8 cellular contexts compared by ENCODE assay signal in the genomic region with DNA sequence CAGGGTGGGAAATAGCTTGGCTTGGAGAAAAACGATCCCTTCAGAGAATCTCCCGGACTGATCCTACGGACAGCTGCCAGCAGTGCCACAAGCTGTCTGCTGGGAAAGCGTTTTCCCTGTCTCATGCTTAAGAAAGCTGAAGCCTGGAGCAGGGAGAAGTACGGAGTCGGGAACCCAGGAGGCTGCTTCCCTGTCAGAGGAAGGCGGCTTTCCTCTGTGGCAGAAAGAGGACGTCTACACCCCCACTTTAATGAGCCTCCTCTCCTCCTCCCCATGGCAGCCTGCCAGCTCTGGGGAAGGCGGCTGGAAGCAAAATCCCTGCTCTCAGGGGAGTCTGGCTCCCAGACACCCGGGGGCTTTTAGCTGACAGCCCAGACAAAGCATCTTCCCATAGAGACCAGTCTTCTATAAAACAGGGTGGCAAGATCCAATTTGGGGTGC. TPM values are rescaled to one million over a fixed set of nuclear protein-coding genes. Genes with fewer than 3 reads are reported as not detected.
DNase-seq lines count a peak whose midpoint lies in the region; ATAC-seq, FAIRE-seq and TF ChIP-seq lines count a peak whose summit lies in the region.

No MANE protein-coding gene starts in this region.

- H3K9ac ChIP-seq in astrocyte (ENCODE audit: low read length) (no peak overlapping the region), neural cell (ENCODE audit: low read length) (peak overlapping the region; percentile 34)

- H3K9me2 ChIP-seq in neural cell (ENCODE audit: insufficient read depth, low read length): no peaks in the 10 kb centered on the region

- no peak overlapping the region for H3K4me3 ChIP-seq in astrocyte (ENCODE audit: insufficient read depth, low read depth, low read length)
- peak overlapping the region; percentile 51 for H3K4me3 ChIP-seq in neural cell (ENCODE audit: low read length)

- H3K4me3 Mint-ChIP-seq in astrocyte (ENCODE audit: unreplicated experiment): no peak overlapping the region
- H3K4me3 Mint-ChIP-seq in HFFc6: no peak overlapping the region

- H3K36me3 Mint-ChIP-seq in astrocyte (ENCODE audit: low read depth, unreplicated experiment) (no peaks in the 10 kb centered on the region), HFFc6 (ENCODE audit: low read depth) (no peaks in the 10 kb centered on the region)

- H3K27me3 ChIP-seq in astrocyte (ENCODE audit: insufficient read depth, low read length) (no peaks in the 10 kb centered on the region), neural cell (ENCODE audit: insufficient read depth, low read depth, low read length) (no peaks in the 10 kb centered on the region)

- no peak for TF ChIP-seq RAD21 in neural cell (conservative IDR thresholded peaks at IDR 0.05)

- peaks cover 8% of the 10 kb centered on the region for H3K27me3 Mint-ChIP-seq in astrocyte (ENCODE audit: low read depth, unreplicated experiment)
- peaks cover 60% of the 10 kb centered on the region for H3K27me3 Mint-ChIP-seq in HFFc6 (ENCODE audit: insufficient read depth)

- ATAC-seq in HG02938 (IDR thresholded peaks at IDR 0.05; ENCODE audit: unreplicated experiment): no peak

- no peak for TF ChIP-seq EP300 in neural cell (conservative IDR thresholded peaks at IDR 0.05; ENCODE audit: poor library complexity, severe bottlenecking)

- no peak overlapping the region for H3K27ac Mint-ChIP-seq in astrocyte (ENCODE audit: unreplicated experiment)
- no peak overlapping the region for H3K27ac Mint-ChIP-seq in HFFc6

- H3K9me3 Mint-ChIP-seq in astrocyte (ENCODE audit: unreplicated experiment) (no peaks in the 10 kb centered on the region), HFFc6 (no peaks in the 10 kb centered on the region)

- H4K20me1 ChIP-seq in astrocyte (ENCODE audit: insufficient read depth, low read length): peaks cover 21% of the 10 kb centered on the region
- H4K20me1 ChIP-seq in neural cell (ENCODE audit: insufficient read depth): peaks cover 87% of the 10 kb centered on the region

- no peaks in the 10 kb centered on the region for H3K79me2 ChIP-seq in astrocyte (ENCODE audit: insufficient read depth, low read length)
- H3K79me2 ChIP-seq in neural cell (replicated peaks; ENCODE audit: insufficient read depth, low read length): peaks cover 96% of the 10 kb centered on the region

- peaks cover 29% of the 10 kb centered on the region for H3K4me1 ChIP-seq in astrocyte (ENCODE audit: insufficient read depth, low read length)

- no peaks in the 10 kb centered on the region for H3K9me3 ChIP-seq in astrocyte (ENCODE audit: insufficient read depth, low read depth, low read length)
- no peaks in the 10 kb centered on the region for H3K9me3 ChIP-seq in neural cell (ENCODE audit: low read length)

- FAIRE-seq in astrocyte (lab: Jason Lieb, UNC): no peak

- TF ChIP-seq CTCF in astrocyte (IDR thresholded peaks at IDR 0.05; ENCODE audit: insufficient read depth, low read depth, low read length) (no peak), neural cell (IDR thresholded peaks at IDR 0.05; ENCODE audit: poor library complexity, severe bottlenecking) (no peak), HFFc6 (IDR thresholded peaks at IDR 0.05) (no peak), GM10266 (IDR thresholded peaks at IDR 0.05; ENCODE audit: control insufficient read depth, insufficient read depth, low read depth, missing control alignments) (no peak)

- H3K27ac ChIP-seq in astrocyte (ENCODE audit: low read depth, low read length): no peak overlapping the region
- no peak overlapping the region for H3K27ac ChIP-seq in neural cell (ENCODE audit: low read length)

- no peaks in the 10 kb centered on the region for H3F3A ChIP-seq in neural cell (ENCODE audit: insufficient read depth, low read length, poor library complexity, severe bottlenecking)

- H3K4me2 ChIP-seq in astrocyte (ENCODE audit: low read length) (peak overlapping the region; percentile 50), neural cell (ENCODE audit: low read length) (no peak overlapping the region)

- no peak overlapping the region for H2AFZ ChIP-seq in astrocyte (ENCODE audit: low read depth, low read length)
- H2AFZ ChIP-seq in neural cell (ENCODE audit: low read depth, low read length): no peak overlapping the region

- peak; percentile 72 for DNase-seq in DMS153 treated with DMSO at 0.1 percent for 48 hours (lab: John Stamatoyannopoulos, UW; ENCODE audit: unreplicated experiment)
- DNase-seq in NCI-H1417 (lab: John Stamatoyannopoulos, UW): peak; percentile 66 to 93 (median 81)
- DNase-seq in astrocyte (ENCODE audit: low read depth): peak; percentile 29
- no peak for DNase-seq in epidermal melanocyte (ENCODE audit: insufficient read length, low spot score)
- no peak for DNase-seq in HFFc6
- DNase-seq in GM10266 (ENCODE audit: extremely low spot score): no peak

- H3K36me3 ChIP-seq in astrocyte (ENCODE audit: insufficient read depth, low read length): no peaks in the 10 kb centered on the region
- no peaks in the 10 kb centered on the region for H3K36me3 ChIP-seq in neural cell (ENCODE audit: insufficient read depth, low read length)

- H3K4me1 Mint-ChIP-seq in astrocyte (ENCODE audit: low read depth, unreplicated experiment) (peaks cover 36% of the 10 kb centered on the region), HFFc6 (ENCODE audit: low read depth) (peaks cover 7% of the 10 kb centered on the region)

TF ChIP-seq in neural cell, 6 proteins besides CTCF, POLR2A, EP300 and RAD21:
- TF ChIP-seq POLR2AphosphoS5 (IDR thresholded peaks at IDR 0.05) (peak; percentile 9), REST (IDR thresholded peaks at IDR 0.05; ENCODE audit: borderline replicate concordance) (no peak), SMC3 (conservative IDR thresholded peaks at IDR 0.05; ENCODE audit: poor library complexity) (no peak), TAF1 (IDR thresholded peaks at IDR 0.05; ENCODE audit: low read depth) (no peak), MXI1 (conservative IDR thresholded peaks at IDR 0.05; ENCODE audit: poor library complexity, severe bottlenecking) (no peak), EZH2 (IDR thresholded peaks at IDR 0.05; ENCODE audit: borderline replicate concordance, insufficient read depth, low read length, poor library complexity, severe bottlenecking) (no peak)
TF ChIP-seq in neural cell: peak in this region for 1.

RNA-seq across cellular contexts. Expression of gene KIF21B, which starts 7.3 kb away (rescaled TPM):
- 4.7 and 5.6 TPM in 2 replicates for total RNA-seq in astrocyte
- polyA plus RNA-seq in neural cell: 53.7 and 73.7 TPM in 2 replicates
- polyA minus RNA-seq in neural cell: 268 and 273 TPM in 2 replicates
- not detected for total RNA-seq in HFFc6 (2021; fragmentation: NEBNext Ultra II Directional; extraction: Animal tissue kit (Norgen Biotek cat#: 25700))

Comparison
In these comparisons a context has a peak if more than half of its experiments do, and no peak if none do; other contexts are left out.
1. DNase-seq: peak in DMS153 treated with DMSO at 0.1 percent for 48 hours (single experiment), NCI-H1417 (3 of 3) and astrocyte (single experiment); none in epidermal melanocyte (single experiment), HFFc6 (single experiment) and GM10266 (single experiment).